In genomic region chr6:33597551-33598322, GRCh38 we compare ENCODE assay signal across 29 cellular contexts. TPM values are rescaled to one million over a fixed set of nuclear protein-coding genes. Genes with fewer than 3 reads are reported as not detected.
DNase-seq lines count a peak whose midpoint lies in the region; ATAC-seq, FAIRE-seq and TF ChIP-seq lines count a peak whose summit lies in the region.
"Had no signal": no experiment of that assay in that cellular context is flagged by ENCODE, and none has a peak within 500 bp of the region (broad histone marks: within the 10 kb centered on the region; RNA-seq: fewer than 3 reads in every experiment).

No MANE protein-coding gene starts in this region.

- H3K9ac ChIP-seq in HepG2 (ENCODE audit: insufficient read depth, low read depth, low read length) = no peak overlapping the region

- H3K27me3 ChIP-seq in HepG2 (ENCODE audit: control insufficient read depth in 1 of 2, insufficient read depth in 2 of 2, low read length in 2 of 2) (peaks cover 2 to 6% of the 10 kb centered on the region in 2 experiments; a peak in 1 of 5 replicates), right lobe of liver (no peaks in the 10 kb centered on the region)
- H3K27me3 ChIP-seq: foreskin keratinocyte, hepatocyte, MG63 had no signal

- 63% methylated on average over 2 of the region's 4 CpGs for WGBS in HepG2 (ENCODE audit: low lambda C conversion rate)
- WGBS in right lobe of liver (ENCODE audit: insufficient coverage, low coverage, low lambda C conversion rate, missing lambda C conversion rate) = 33% methylated on average over 2 of the region's 4 CpGs

- no peak for FAIRE-seq in HepG2 (lab: Jason Lieb, UNC)
- FAIRE-seq: endothelial cell of umbilical vein had no signal

- H3K4me3 ChIP-seq in HepG2 (replicated peaks in 1 of 3; ENCODE audit: insufficient read depth in 1 of 3, low read depth in 2 of 3, low read length in 3 of 3) (no peak overlapping the region), right lobe of liver (no peak overlapping the region)
- H3K4me3 ChIP-seq: hepatocyte, lung, MG63, smooth muscle cell, transverse colon had no signal

- peaks cover 20% of the 10 kb centered on the region for H3K4me1 Mint-ChIP-seq in memory B cell

- H2AFZ ChIP-seq in HepG2 (ENCODE audit: low read length) = no peak overlapping the region
- H2AFZ ChIP-seq: hepatocyte had no signal

- intact Hi-C loops in HepG2 (cut with micrococcal nuclease; ENCODE audit: unreplicated experiment) = no loop called here
- intact Hi-C loops in right lobe of liver (cut with DNase I) = no loop called here

- no peak for TF ChIP-seq CTCF in HepG2 (CRISPR knock-in tag; IDR thresholded peaks at IDR 0.05)
- no peak for TF ChIP-seq CTCF in right lobe of liver (IDR thresholded peaks at IDR 0.05)

- no peaks in the 10 kb centered on the region for H3K9me3 ChIP-seq in HepG2 (ENCODE audit: low read length)
- H3K9me3 ChIP-seq in right lobe of liver = no peaks in the 10 kb centered on the region
- H3K9me3 ChIP-seq: MG63, transverse colon had no signal

- no peak for TF ChIP-seq RAD21 in HepG2 (CRISPR knock-in tag; IDR thresholded peaks at IDR 0.05)

- no peaks in the 10 kb centered on the region for H3K9me3 Mint-ChIP-seq in memory B cell
- H3K9me3 Mint-ChIP-seq: activated CD4-positive, alpha-beta memory T cell treated with anti-CD3 and anti-CD28 coated beads for 36 hours; stimulated activated naive CD8-positive, alpha-beta T cell treated with anti-CD3 and anti-CD28 coated beads, Interleukin-15, amount 100 ng/mL, for 72 hours had no signal

- BruUV-seq in HepG2 (replicated peaks; lab: Mats Ljungman, UMichigan) = no TSS peak

- CTCF ChIA-PET in HepG2 (lab: Yijun Ruan, JAX; ENCODE audit: low intra/inter-chr PET ratio, low total read pairs) = no interaction called here

- TF ChIP-seq POLR2A in HepG2 (IDR thresholded peaks at IDR 0.05; ENCODE audit: insufficient read depth in 1 of 2, low read depth in 2 of 2, low read length in 2 of 2) (no peak), right lobe of liver (IDR thresholded peaks at IDR 0.05) (no peak)

- no peak for DNase-seq in HepG2 (ENCODE audit: low spot score)
- DNase-seq in right lobe of liver = no peak
- peak; percentile 36 for DNase-seq in fibroblast of gingiva (ENCODE audit: low read depth)
- DNase-seq in memory B cell (ENCODE audit: low spot score in 2 of 2) = no peak
- no peak for DNase-seq in NK-92 (lab: John Stamatoyannopoulos, UW; ENCODE audit: unreplicated experiment)
- DNase-seq in NCI-H2196 (lab: John Stamatoyannopoulos, UW; ENCODE audit: unreplicated experiment) = no peak
- no peak for DNase-seq in Kasumi-1 (lab: John Stamatoyannopoulos, UW)
- DNase-seq: ACHN; activated CD4-positive, CD25-positive, alpha-beta regulatory T cell; activated naive CD4-positive, alpha-beta T cell treated with anti-CD3 and anti-CD28 coated beads, Interleukin-2, amount 50 U/mL, for 16 hours; activated T-cell treated with anti-CD3 and anti-CD28 coated beads, Interleukin-2, amount 50 U/mL, for 1 hour; anterior cingulate cortex; caudate nucleus; foreskin keratinocyte; MG63; NCI-H2081 treated with DMSO at 0.1 percent for 48 hours; NCI-H510A; RPMI8226; stimulated activated CD4-positive, alpha-beta T cell treated with anti-CD3 and anti-CD28 coated beads, Interleukin-2, amount 100 ng/mL, for 48 hours; T-helper 9 cell had no signal

- in situ Hi-C loops in HepG2 (cut with HindIII; ENCODE audit: extremely low pct_ligation_motif_present, low pct_unique_long_range_greater_than_20kb) = no loop called here

- H3K79me2 ChIP-seq in HepG2 (ENCODE audit: insufficient read depth, low read length) = no peaks in the 10 kb centered on the region
- H3K79me2 ChIP-seq: hepatocyte had no signal

- TF ChIP-seq EP300 in HepG2 (IDR thresholded peaks at IDR 0.05; ENCODE audit: low read depth in 2 of 2, low read length in 2 of 2) (no peak), HepG2 (CRISPR knock-in tag; IDR thresholded peaks at IDR 0.05; ENCODE audit: borderline replicate concordance) (no peak)

- H3K36me3 ChIP-seq in HepG2 (replicated peaks in 1 of 2; ENCODE audit: control insufficient read depth in 1 of 2, insufficient read depth in 2 of 2, low read length in 2 of 2) = no peaks in the 10 kb centered on the region
- no peaks in the 10 kb centered on the region for H3K36me3 ChIP-seq in right lobe of liver
- H3K36me3 ChIP-seq: MG63, transverse colon had no signal

- no peak overlapping the region for H3K4me3 Mint-ChIP-seq in memory B cell
- H3K4me3 Mint-ChIP-seq: activated CD4-positive, alpha-beta memory T cell treated with anti-CD3 and anti-CD28 coated beads for 36 hours had no signal

- H3K27ac Mint-ChIP-seq in memory B cell = peak overlapping the region; percentile 96
- H3K27ac Mint-ChIP-seq: activated CD4-positive, alpha-beta memory T cell treated with anti-CD3 and anti-CD28 coated beads for 36 hours had no signal

- no peaks in the 10 kb centered on the region for H3K27me3 Mint-ChIP-seq in memory B cell
- H3K27me3 Mint-ChIP-seq: activated CD4-positive, alpha-beta memory T cell treated with anti-CD3 and anti-CD28 coated beads for 36 hours; stimulated activated naive CD8-positive, alpha-beta T cell treated with anti-CD3 and anti-CD28 coated beads, Interleukin-15, amount 100 ng/mL, for 72 hours had no signal

- no peaks in the 10 kb centered on the region for H3K36me3 Mint-ChIP-seq in memory B cell
- H3K36me3 Mint-ChIP-seq: activated CD4-positive, alpha-beta memory T cell treated with anti-CD3 and anti-CD28 coated beads for 36 hours had no signal

- no peaks in the 10 kb centered on the region for H4K20me1 ChIP-seq in HepG2 (ENCODE audit: insufficient read depth, low read length)

- ATAC-seq in HepG2 = no peak; the same call in 2 of the 3 replicates
- ATAC-seq in right lobe of liver = no peak
- ATAC-seq in memory B cell (ENCODE audit: low read depth) = no peak
- no peak for ATAC-seq in HG03108 (IDR thresholded peaks at IDR 0.05; ENCODE audit: unreplicated experiment)
- ATAC-seq: foreskin keratinocyte had no signal

- H3K4me1 ChIP-seq in HepG2 (ENCODE audit: insufficient read depth, low read length) = peaks cover 29% of the 10 kb centered on the region
- H3K4me1 ChIP-seq in right lobe of liver = no peaks in the 10 kb centered on the region

- no peak overlapping the region for H3K4me2 ChIP-seq in HepG2 (ENCODE audit: low read depth, low read length)
- H3K4me2 ChIP-seq: hepatocyte, smooth muscle cell had no signal

- H3K27ac ChIP-seq in HepG2 (ENCODE audit: extremely low read length, insufficient read depth, low read length) (no peak overlapping the region), right lobe of liver (no peak overlapping the region)
- H3K27ac ChIP-seq: foreskin keratinocyte, hepatocyte, HL-60, transverse colon had no signal

- POLR2A ChIA-PET in HepG2 (lab: Yijun Ruan, JAX) = no interaction called here

RNA-seq across cellular contexts. Expression of gene BAK1, which starts 17.7 kb away (rescaled TPM):
- total RNA-seq in HepG2 (2016; rRNA removed; fragmentation: Illumina TruSeq; extraction: Trizol) = 23.8 and 25.9 TPM in 2 replicates
- 16.2 and 22.7 TPM in 2 replicates for total RNA-seq in HepG2 (2016; cell fraction: cytosol; rRNA removed; fragmentation: Illumina TruSeq; extraction: Trizol; ENCODE audit: low read depth)
- total RNA-seq in HepG2 (2016; cell fraction: insoluble cytoplasmic fraction; rRNA removed; fragmentation: Illumina TruSeq; extraction: Trizol) = 24.2 and 26.8 TPM in 2 replicates
- 40.6 and 46.1 TPM in 2 replicates for total RNA-seq in HepG2 (2016; cell fraction: membrane; rRNA removed; fragmentation: Illumina TruSeq; extraction: Trizol)
- total RNA-seq in HepG2 (2016; cell fraction: nucleus; rRNA removed; fragmentation: Illumina TruSeq; extraction: Trizol) = 11.2 and 14.0 TPM in 2 replicates
- 15.0 and 22.2 TPM in 2 replicates for polyA plus RNA-seq in HepG2 (2011; rRNA removed)
- polyA plus RNA-seq in HepG2 (2011; cell fraction: cytosol; rRNA removed) = 19.9 and 23.5 TPM in 2 replicates
- polyA plus RNA-seq in HepG2 (2011; cell fraction: nucleus; rRNA removed) = 13.5 and 15.1 TPM in 2 replicates
- polyA plus RNA-seq in HepG2 (2012) = 10.2 and 16.3 TPM in 2 replicates
- polyA plus RNA-seq in HepG2 (2016; cell fraction: cytosol; fragmentation: Illumina TruSeq; extraction: Trizol; ENCODE audit: low read depth) = 21.1 and 27.3 TPM in 2 replicates
- 25.7 and 28.6 TPM in 2 replicates for polyA plus RNA-seq in HepG2 (2016; cell fraction: insoluble cytoplasmic fraction; fragmentation: Illumina TruSeq; extraction: Trizol; ENCODE audit: low read depth)
- 36.0 and 39.7 TPM in 2 replicates for polyA plus RNA-seq in HepG2 (2016; cell fraction: membrane; fragmentation: Illumina TruSeq; extraction: Trizol; ENCODE audit: low read depth)
- 24.6 and 25.1 TPM in 2 replicates for polyA plus RNA-seq in HepG2 (2016; cell fraction: nucleus; fragmentation: Illumina TruSeq; extraction: Trizol; ENCODE audit: insufficient read depth, low read depth)
- polyA minus RNA-seq in HepG2 (2011; rRNA and poly(A)+ RNA removed; ENCODE audit: low replicate concordance) = 38.8 and 50.3 TPM in 2 replicates
- 14.0 and 16.7 TPM in 2 replicates for polyA minus RNA-seq in HepG2 (2011; cell fraction: cytosol; rRNA and poly(A)+ RNA removed)
- polyA minus RNA-seq in HepG2 (2011; cell fraction: nucleus; rRNA and poly(A)+ RNA removed) = 7.6 and 8.2 TPM in 2 replicates
- total RNA-seq in right lobe of liver = 10 to 100 TPM in 2 of 6 experiments, 1 to 10 TPM in 4; 4.4 to 11.4 (median 6.5) TPM

RNA-seq across cellular contexts. Expression of gene ITPR3, which starts 23.4 kb away (rescaled TPM):
- total RNA-seq in HepG2 (2016; rRNA removed; fragmentation: Illumina TruSeq; extraction: Trizol) (3.4 and 3.8 TPM in 2 replicates), right lobe of liver (1 to 10 TPM in 4 of 6 experiments, under 1 TPM in 2; 0.79 to 3.5 (median 1.6) TPM)
- total RNA-seq in HepG2 (2016; cell fraction: cytosol; rRNA removed; fragmentation: Illumina TruSeq; extraction: Trizol; ENCODE audit: low read depth) = 0.30 and 0.44 TPM in 2 replicates
- 2.6 and 4.1 TPM in 2 replicates for total RNA-seq in HepG2 (2016; cell fraction: insoluble cytoplasmic fraction; rRNA removed; fragmentation: Illumina TruSeq; extraction: Trizol)
- total RNA-seq in HepG2 (2016; cell fraction: membrane; rRNA removed; fragmentation: Illumina TruSeq; extraction: Trizol) = 1.5 and 1.7 TPM in 2 replicates
- 5.0 and 5.8 TPM in 2 replicates for total RNA-seq in HepG2 (2016; cell fraction: nucleus; rRNA removed; fragmentation: Illumina TruSeq; extraction: Trizol)
- 21.4 and 27.4 TPM in 2 replicates for polyA plus RNA-seq in HepG2 (2011; rRNA removed)
- polyA plus RNA-seq in HepG2 (2011; cell fraction: cytosol; rRNA removed) = 11.6 and 15.9 TPM in 2 replicates
- polyA plus RNA-seq in HepG2 (2011; cell fraction: nucleus; rRNA removed) = 175 and 242 TPM in 2 replicates
- polyA plus RNA-seq in HepG2 (2012) = 10.0 and 18.8 TPM in 2 replicates
- polyA plus RNA-seq in HepG2 (2016; cell fraction: cytosol; fragmentation: Illumina TruSeq; extraction: Trizol; ENCODE audit: low read depth) = 0.20 and 0.24 TPM in 2 replicates
- polyA plus RNA-seq in HepG2 (2016; cell fraction: insoluble cytoplasmic fraction; fragmentation: Illumina TruSeq; extraction: Trizol; ENCODE audit: low read depth) = 1.6 and 2.3 TPM in 2 replicates
- polyA plus RNA-seq in HepG2 (2016; cell fraction: membrane; fragmentation: Illumina TruSeq; extraction: Trizol; ENCODE audit: low read depth) = 0.54 and 0.78 TPM in 2 replicates
- polyA plus RNA-seq in HepG2 (2016; cell fraction: nucleus; fragmentation: Illumina TruSeq; extraction: Trizol; ENCODE audit: insufficient read depth, low read depth) = 11.8 and 13.7 TPM in 2 replicates
- polyA minus RNA-seq in HepG2 (2011; rRNA and poly(A)+ RNA removed; ENCODE audit: low replicate concordance) = 47.0 and 79.8 TPM in 2 replicates
- polyA minus RNA-seq in HepG2 (2011; cell fraction: cytosol; rRNA and poly(A)+ RNA removed) = 20.4 and 20.8 TPM in 2 replicates
- 36.2 and 39.1 TPM in 2 replicates for polyA minus RNA-seq in HepG2 (2011; cell fraction: nucleus; rRNA and poly(A)+ RNA removed)
